In the genomic region with DNA sequence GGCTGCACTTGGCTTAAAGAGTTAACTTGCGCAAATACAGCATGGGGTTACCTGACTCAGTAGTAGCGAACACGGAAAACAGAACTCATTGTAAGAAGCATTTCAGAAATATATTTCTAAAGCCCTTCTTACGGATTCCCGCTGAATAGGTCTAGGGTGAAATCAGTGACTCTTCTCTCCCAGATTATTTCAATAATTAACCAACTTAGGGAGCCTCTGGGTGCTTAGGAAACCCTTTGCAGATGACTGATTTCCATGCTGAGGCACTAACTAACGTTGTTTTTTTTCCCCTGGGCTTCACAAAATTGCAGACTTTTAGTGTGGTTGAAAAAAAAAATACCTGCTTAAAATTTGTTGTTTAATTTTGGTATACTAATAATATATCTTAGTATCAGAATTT, we compare ENCODE assay signal across 6 cellular contexts.
"Had no signal": no experiment of that assay in that cellular context is flagged by ENCODE, and none has a peak within 500 bp of the region (broad histone marks: within the 10 kb centered on the region; RNA-seq: fewer than 3 reads in every experiment).

No MANE protein-coding gene starts in this region.

- ATAC-seq: GM23338, K562 had no signal

- H3K4me3 ChIP-seq: GM23338, K562 had no signal

- H2AFZ ChIP-seq: GM23338 had no signal

- DNase-seq: H9, HCEC 1CT, IMR-90, KG1 had no signal

- H3K4me2 ChIP-seq: GM23338 had no signal
